ENCODE assay signal across 2 cellular contexts in genomic region chr4:77082886-77083608, GRCh38.
TF ChIP-seq lines count a peak whose summit lies in the region.

No MANE protein-coding gene starts in this region.

TF ChIP-seq in GM23338, 12 proteins besides CTCF, POLR2A, EP300 and RAD21:
- TF ChIP-seq POLR2AphosphoS5 (IDR thresholded peaks at IDR 0.05; ENCODE audit: low read depth) (no peak), EZH2phosphoT487 (IDR thresholded peaks at IDR 0.05; ENCODE audit: unreplicated experiment) (no peak), STAT1 (IDR thresholded peaks at IDR 0.05; ENCODE audit: unreplicated experiment) (no peak), JUNB (IDR thresholded peaks at IDR 0.05; ENCODE audit: unreplicated experiment) (no peak), EZH2 (IDR thresholded peaks at IDR 0.05; ENCODE audit: low read depth, unreplicated experiment) (no peak), ZNF331 (CRISPR knock-in tag; IDR thresholded peaks at IDR 0.05; ENCODE audit: low read depth) (no peak)
- TF ChIP-seq, protein P1, sequence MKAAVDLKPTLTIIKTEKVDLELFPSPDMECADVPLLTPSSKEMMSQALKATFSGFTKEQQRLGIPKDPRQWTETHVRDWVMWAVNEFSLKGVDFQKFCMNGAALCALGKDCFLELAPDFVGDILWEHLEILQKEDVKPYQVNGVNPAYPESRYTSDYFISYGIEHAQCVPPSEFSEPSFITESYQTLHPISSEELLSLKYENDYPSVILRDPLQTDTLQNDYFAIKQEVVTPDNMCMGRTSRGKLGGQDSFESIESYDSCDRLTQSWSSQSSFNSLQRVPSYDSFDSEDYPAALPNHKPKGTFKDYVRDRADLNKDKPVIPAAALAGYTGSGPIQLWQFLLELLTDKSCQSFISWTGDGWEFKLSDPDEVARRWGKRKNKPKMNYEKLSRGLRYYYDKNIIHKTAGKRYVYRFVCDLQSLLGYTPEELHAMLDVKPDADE (IDR thresholded peaks at IDR 0.05): no peak
- TF ChIP-seq, protein P2, sequence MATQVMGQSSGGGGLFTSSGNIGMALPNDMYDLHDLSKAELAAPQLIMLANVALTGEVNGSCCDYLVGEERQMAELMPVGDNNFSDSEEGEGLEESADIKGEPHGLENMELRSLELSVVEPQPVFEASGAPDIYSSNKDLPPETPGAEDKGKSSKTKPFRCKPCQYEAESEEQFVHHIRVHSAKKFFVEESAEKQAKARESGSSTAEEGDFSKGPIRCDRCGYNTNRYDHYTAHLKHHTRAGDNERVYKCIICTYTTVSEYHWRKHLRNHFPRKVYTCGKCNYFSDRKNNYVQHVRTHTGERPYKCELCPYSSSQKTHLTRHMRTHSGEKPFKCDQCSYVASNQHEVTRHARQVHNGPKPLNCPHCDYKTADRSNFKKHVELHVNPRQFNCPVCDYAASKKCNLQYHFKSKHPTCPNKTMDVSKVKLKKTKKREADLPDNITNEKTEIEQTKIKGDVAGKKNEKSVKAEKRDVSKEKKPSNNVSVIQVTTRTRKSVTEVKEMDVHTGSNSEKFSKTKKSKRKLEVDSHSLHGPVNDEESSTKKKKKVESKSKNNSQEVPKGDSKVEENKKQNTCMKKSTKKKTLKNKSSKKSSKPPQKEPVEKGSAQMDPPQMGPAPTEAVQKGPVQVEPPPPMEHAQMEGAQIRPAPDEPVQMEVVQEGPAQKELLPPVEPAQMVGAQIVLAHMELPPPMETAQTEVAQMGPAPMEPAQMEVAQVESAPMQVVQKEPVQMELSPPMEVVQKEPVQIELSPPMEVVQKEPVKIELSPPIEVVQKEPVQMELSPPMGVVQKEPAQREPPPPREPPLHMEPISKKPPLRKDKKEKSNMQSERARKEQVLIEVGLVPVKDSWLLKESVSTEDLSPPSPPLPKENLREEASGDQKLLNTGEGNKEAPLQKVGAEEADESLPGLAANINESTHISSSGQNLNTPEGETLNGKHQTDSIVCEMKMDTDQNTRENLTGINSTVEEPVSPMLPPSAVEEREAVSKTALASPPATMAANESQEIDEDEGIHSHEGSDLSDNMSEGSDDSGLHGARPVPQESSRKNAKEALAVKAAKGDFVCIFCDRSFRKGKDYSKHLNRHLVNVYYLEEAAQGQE (IDR thresholded peaks at IDR 0.05; ENCODE audit: unreplicated experiment): no peak

TF ChIP-seq in K562, 482 proteins besides CTCF, POLR2A, EP300 and RAD21:
- no peak for TF ChIP-seq ZFP30 (CRISPR knock-in tag; IDR thresholded peaks at IDR 0.05; ENCODE audit: borderline replicate concordance)
- TF ChIP-seq MNT (conservative IDR thresholded peaks at IDR 0.05): no peak
- no peak for TF ChIP-seq TRIM28 (IDR thresholded peaks at IDR 0.05)
- TF ChIP-seq, protein P3, sequence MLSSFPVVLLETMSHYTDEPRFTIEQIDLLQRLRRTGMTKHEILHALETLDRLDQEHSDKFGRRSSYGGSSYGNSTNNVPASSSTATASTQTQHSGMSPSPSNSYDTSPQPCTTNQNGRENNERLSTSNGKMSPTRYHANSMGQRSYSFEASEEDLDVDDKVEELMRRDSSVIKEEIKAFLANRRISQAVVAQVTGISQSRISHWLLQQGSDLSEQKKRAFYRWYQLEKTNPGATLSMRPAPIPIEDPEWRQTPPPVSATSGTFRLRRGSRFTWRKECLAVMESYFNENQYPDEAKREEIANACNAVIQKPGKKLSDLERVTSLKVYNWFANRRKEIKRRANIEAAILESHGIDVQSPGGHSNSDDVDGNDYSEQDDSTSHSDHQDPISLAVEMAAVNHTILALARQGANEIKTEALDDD (IDR thresholded peaks at IDR 0.05): peak; percentile 44; the same call in 1 of the 2 replicates
- no peak for TF ChIP-seq FOXP1 (CRISPR knock-in tag; IDR thresholded peaks at IDR 0.05)
- peak; percentile 98 for TF ChIP-seq ZBTB33 (CRISPR knock-in tag; IDR thresholded peaks at IDR 0.05)
- TF ChIP-seq ZNF354B (CRISPR knock-in tag; IDR thresholded peaks at IDR 0.05): no peak
- no peak for TF ChIP-seq ZBED1 (IDR thresholded peaks at IDR 0.05)
- TF ChIP-seq ZNF445 (CRISPR knock-in tag; IDR thresholded peaks at IDR 0.05; ENCODE audit: low read depth): no peak
- no peak for TF ChIP-seq EZH2 (IDR thresholded peaks at IDR 0.05; ENCODE audit: borderline replicate concordance, low read depth, low read length)
- TF ChIP-seq GABPA (tag; conservative IDR thresholded peaks at IDR 0.05; ENCODE audit: low read depth): peak; percentile 39
- TF ChIP-seq ZBTB40 (IDR thresholded peaks at IDR 0.05): 0 out of 2 replicates have a peak, but pooled peaks have one; percentile 23
- TF ChIP-seq ZBTB40 (CRISPR knock-in tag; IDR thresholded peaks at IDR 0.05): no peak
- 0 out of 2 replicates have a peak, but pooled peaks have one; percentile 26 for TF ChIP-seq POLR2H (tag; IDR thresholded peaks at IDR 0.05; ENCODE audit: low read depth)
- no peak for TF ChIP-seq ZNF75A (CRISPR knock-in tag; IDR thresholded peaks at IDR 0.05)
- TF ChIP-seq SOX6 (IDR thresholded peaks at IDR 0.05): 0 out of 2 replicates have a peak, but pooled peaks have one; percentile 34
- TF ChIP-seq CEBPG (CRISPR knock-in tag; IDR thresholded peaks at IDR 0.05): 0 out of 2 replicates have a peak, but pooled peaks have one; percentile 22
- TF ChIP-seq CEBPG (tag; conservative IDR thresholded peaks at IDR 0.05 in 1 of 2, IDR thresholded peaks at IDR 0.05 in 1 of 2): no peak
